ENCODE assay signal across 16 cellular contexts in the genomic region with DNA sequence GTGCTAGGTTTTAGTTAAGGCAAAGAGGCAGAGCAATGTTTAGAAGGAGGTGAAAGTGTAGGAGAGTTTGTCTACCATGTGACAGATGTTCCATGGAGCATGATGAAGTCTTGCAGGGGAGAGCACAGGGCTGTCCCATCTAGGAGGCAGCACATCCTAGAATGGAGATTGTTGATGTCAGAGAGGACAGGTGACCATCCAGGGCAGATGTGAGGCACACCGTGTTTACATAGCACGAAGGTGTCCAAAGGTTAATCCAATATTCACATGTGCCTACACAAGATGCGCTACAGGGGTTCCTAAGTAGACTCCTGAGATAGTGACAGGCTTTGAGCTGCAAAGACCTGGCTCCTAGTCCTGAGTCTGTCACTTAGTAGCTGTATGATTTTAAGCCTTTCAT.
DNase-seq lines count a peak whose midpoint lies in the region; ATAC-seq, FAIRE-seq and TF ChIP-seq lines count a peak whose summit lies in the region.
"Had no signal": no experiment of that assay in that cellular context is flagged by ENCODE, and none has a peak within 500 bp of the region (broad histone marks: within the 10 kb centered on the region; RNA-seq: fewer than 3 reads in every experiment).

No MANE protein-coding gene starts in this region.

- peak; percentile 46 for DNase-seq in DMS53 treated with DMSO at 0.1 percent for 48 hours (lab: John Stamatoyannopoulos, UW; ENCODE audit: unreplicated experiment)
- DNase-seq in hepatocyte (ENCODE audit: low spot score) = peak; percentile 41
- no peak for DNase-seq in right lobe of liver
- DNase-seq in urothelium cell line (ENCODE audit: low spot score) = no peak
- no peak for DNase-seq in OCI-LY7 (ENCODE audit: low spot score)
- no peak for DNase-seq in natural killer cell
- DNase-seq: C1 segment of cervical spinal cord; CD4-positive, alpha-beta T cell; DND-41; GF-D8; H9 had no signal

- WGBS in hepatocyte (ENCODE audit: low lambda C conversion rate, missing lambda C conversion rate) = 70% methylated on average over 3 of the region's 3 CpGs
- 30% methylated on average over 3 of the region's 3 CpGs for WGBS in right lobe of liver (ENCODE audit: insufficient coverage, low coverage, low lambda C conversion rate, missing lambda C conversion rate)

- peak; percentile 40 for FAIRE-seq in urothelium cell line (lab: Jason Lieb, UNC)
- FAIRE-seq: A204.1, HTR-8/SVneo had no signal

- no peak for TF ChIP-seq CTCF in hepatocyte (IDR thresholded peaks at IDR 0.05; ENCODE audit: poor library complexity)
- no peak for TF ChIP-seq CTCF in right lobe of liver (IDR thresholded peaks at IDR 0.05)
- no peak for TF ChIP-seq CTCF in OCI-LY7 (conservative IDR thresholded peaks at IDR 0.05; ENCODE audit: low read length)
- no peak for TF ChIP-seq CTCF in natural killer cell (IDR thresholded peaks at IDR 0.05)

- H3K27ac Mint-ChIP-seq in natural killer cell = no peak overlapping the region
- H3K27ac Mint-ChIP-seq: B cell; CD4-positive, alpha-beta T cell; GM23338; H9 had no signal

- no peak overlapping the region for H3K27ac ChIP-seq in hepatocyte
- no peak overlapping the region for H3K27ac ChIP-seq in right lobe of liver
- H3K27ac ChIP-seq in OCI-LY7 (ENCODE audit: low read depth, low read length, poor library complexity, severe bottlenecking) = no peak overlapping the region

- TF ChIP-seq POLR2A in right lobe of liver (IDR thresholded peaks at IDR 0.05) = no peak

- peaks cover 2% of the 10 kb centered on the region in 2 donors for H3K9me3 Mint-ChIP-seq in natural killer cell
- H3K9me3 Mint-ChIP-seq: GM23338 had no signal

- H3K36me3 ChIP-seq in hepatocyte (replicated peaks; ENCODE audit: insufficient read depth, low read depth) (no peaks in the 10 kb centered on the region), right lobe of liver (no peaks in the 10 kb centered on the region), OCI-LY7 (ENCODE audit: insufficient read depth, low read length) (no peaks in the 10 kb centered on the region)

- no peak overlapping the region for H3K4me3 ChIP-seq in hepatocyte
- H3K4me3 ChIP-seq in right lobe of liver = no peak overlapping the region
- no peak overlapping the region for H3K4me3 ChIP-seq in OCI-LY7 (ENCODE audit: low read depth, low read length, poor library complexity, severe bottlenecking)
- H3K4me3 ChIP-seq: GM23338 had no signal

- H2AFZ ChIP-seq in hepatocyte = no peak overlapping the region
- H2AFZ ChIP-seq in OCI-LY7 (ENCODE audit: low read length) = no peak overlapping the region
- H2AFZ ChIP-seq: GM23338 had no signal

- H3K79me2 ChIP-seq in hepatocyte (no peaks in the 10 kb centered on the region), OCI-LY7 (ENCODE audit: insufficient read depth, low read depth, low read length) (no peaks in the 10 kb centered on the region)

- H3K36me3 Mint-ChIP-seq in natural killer cell = peaks cover 7% of the 10 kb centered on the region

- H3K9me3 ChIP-seq in hepatocyte (ENCODE audit: low read depth) (no peaks in the 10 kb centered on the region), right lobe of liver (no peaks in the 10 kb centered on the region), OCI-LY7 (ENCODE audit: low read length) (no peaks in the 10 kb centered on the region)

- POLR2A ChIA-PET in OCI-LY7 (lab: Charles Lee) = no interaction called here

- no peaks in the 10 kb centered on the region for H3K27me3 ChIP-seq in hepatocyte
- no peaks in the 10 kb centered on the region for H3K27me3 ChIP-seq in right lobe of liver

- H3K4me2 ChIP-seq in hepatocyte = no peak overlapping the region
- no peak overlapping the region for H3K4me2 ChIP-seq in OCI-LY7 (ENCODE audit: low read length)
- H3K4me2 ChIP-seq: GM23338 had no signal

- no peak overlapping the region for H3K4me3 Mint-ChIP-seq in natural killer cell
- H3K4me3 Mint-ChIP-seq: B cell; CD4-positive, alpha-beta T cell; GM23338; H9 had no signal

- ATAC-seq in right lobe of liver (peak; percentile 14 to 65 (median 48)), natural killer cell (no peak), GM19351 (IDR thresholded peaks at IDR 0.05; ENCODE audit: unreplicated experiment) (no peak)
- ATAC-seq: GM23338 had no signal

- no peaks in the 10 kb centered on the region for H4K20me1 ChIP-seq in hepatocyte (ENCODE audit: insufficient read depth, poor library complexity, severe bottlenecking)
- no peaks in the 10 kb centered on the region for H4K20me1 ChIP-seq in OCI-LY7 (ENCODE audit: insufficient read depth, low read length)

- no peaks in the 10 kb centered on the region for H3K27me3 Mint-ChIP-seq in natural killer cell (ENCODE audit: low read depth in 2 of 2)
- H3K27me3 Mint-ChIP-seq: B cell; CD4-positive, alpha-beta T cell had no signal

- H3K4me1 ChIP-seq in hepatocyte (ENCODE audit: insufficient read depth) (no peaks in the 10 kb centered on the region), right lobe of liver (no peaks in the 10 kb centered on the region), OCI-LY7 (ENCODE audit: insufficient read depth, low read length, poor library complexity, severe bottlenecking) (no peaks in the 10 kb centered on the region)

- H3K4me1 Mint-ChIP-seq in natural killer cell = no peaks in the 10 kb centered on the region
- H3K4me1 Mint-ChIP-seq: B cell had no signal

- H3K9me2 ChIP-seq in hepatocyte (replicated peaks; ENCODE audit: insufficient read depth) (no peaks in the 10 kb centered on the region), OCI-LY7 (ENCODE audit: insufficient read depth, low read length) (no peaks in the 10 kb centered on the region)

- no TSS peak for BruUV-seq in OCI-LY7 (replicated peaks; lab: Mats Ljungman, UMichigan)

- CTCF ChIA-PET in OCI-LY7 (lab: Charles Lee; ENCODE audit: unreplicated experiment) = interaction anchor here (0.6 kb wide), 1 partner anchor 72 kb away, joined by 3 read pairs; no protein-coding TSS in a partner anchor

- intact Hi-C loops in right lobe of liver (cut with DNase I) (no loop called here), OCI-LY7 (cut with micrococcal nuclease; ENCODE audit: unreplicated experiment) (no loop called here), natural killer cell (cut with micrococcal nuclease) (no loop called here)

Comparison
In these comparisons a context has a peak if more than half of its experiments do, and no peak if none do; other contexts are left out.
1. DNase-seq: peak in DMS53 treated with DMSO at 0.1 percent for 48 hours (single experiment) and hepatocyte (single experiment); none in right lobe of liver (0 of 3), urothelium cell line (single experiment), OCI-LY7 (single experiment) and natural killer cell (single experiment).
2. ATAC-seq: peak in right lobe of liver (4 of 4); none in natural killer cell (0 of 3) and GM19351 (single experiment).